In genomic region chr7:39672176-39672575, GRCh38 we compare ENCODE assay signal across 16 cellular contexts. TPM values are rescaled to one million over a fixed set of nuclear protein-coding genes. Genes with fewer than 3 reads are reported as not detected.
A peak's percentile ranks its signal among the peaks of the same experiment; 100 is the strongest.
DNase-seq lines count a peak whose midpoint lies in the region; ATAC-seq, FAIRE-seq and TF ChIP-seq lines count a peak whose summit lies in the region.
"Had no signal": no experiment of that assay in that cellular context is flagged by ENCODE, and none has a peak within 500 bp of the region (broad histone marks: within the 10 kb centered on the region; RNA-seq: fewer than 3 reads in every experiment).

No MANE protein-coding gene starts in this region.

- no peak overlapping the region for H2AFZ ChIP-seq in endothelial cell of umbilical vein (ENCODE audit: low read depth, low read length)

- DNase-seq in AG10803 (ENCODE audit: low read depth) = peak; percentile 8
- DNase-seq in EH (ENCODE audit: low read depth) = peak; percentile 56
- peak; percentile 15 for DNase-seq in astrocyte of the cerebellum (ENCODE audit: low read depth)
- peak; percentile 59 for DNase-seq in endothelial cell of umbilical vein (ENCODE audit: low read depth, low spot score)
- no peak for DNase-seq in activated T-cell treated with anti-CD3 and anti-CD28 coated beads for 4 hours
- no peak for DNase-seq in activated naive CD4-positive, alpha-beta T cell (lab: John Stamatoyannopoulos, UW)
- DNase-seq: CD4-positive, alpha-beta memory T cell; EL; KG1; NCI-H1092 treated with DMSO at 0.1 percent for 48 hours; NCI-H1694; NCI-H82; Peyer's patch; SHP77 treated with DMSO at 0.1 percent for 48 hours had no signal

- BruUV-seq in endothelial cell of umbilical vein (replicated peaks; lab: Mats Ljungman, UMichigan) = no TSS peak

- CTCF ChIA-PET in endothelial cell of umbilical vein (lab: Charles Lee) = interaction anchor here (3.9 kb wide), 1 partner anchor 92 kb away, joined by 26 read pairs; no protein-coding TSS in a partner anchor

- intact Hi-C loops in endothelial cell of umbilical vein (cut with micrococcal nuclease) = no loop called here

- H3K36me3 ChIP-seq in endothelial cell of umbilical vein (ENCODE audit: control insufficient read depth in 2 of 2, extremely low read depth in 1 of 2, insufficient read depth in 2 of 2, low read length in 2 of 2) = peaks cover 5 to 9% of the 10 kb centered on the region in 2 experiments
- H3K36me3 ChIP-seq: Peyer's patch had no signal

- H3K4me3 Mint-ChIP-seq in activated T-helper 17 cell treated with anti-CD3 and anti-CD28 coated beads, Interleukin-2, amount 50 U/mL, for 72 hours = no peak overlapping the region
- H3K4me3 Mint-ChIP-seq: CD4-positive, alpha-beta memory T cell had no signal

- no peaks in the 10 kb centered on the region for H3K27me3 Mint-ChIP-seq in activated T-helper 17 cell treated with anti-CD3 and anti-CD28 coated beads, Interleukin-2, amount 50 U/mL, for 72 hours
- H3K27me3 Mint-ChIP-seq: CD4-positive, alpha-beta memory T cell had no signal

- no peak for TF ChIP-seq CTCF in AG10803 (conservative IDR thresholded peaks at IDR 0.05; ENCODE audit: low read length)
- TF ChIP-seq CTCF in astrocyte of the cerebellum (IDR thresholded peaks at IDR 0.05; ENCODE audit: low read depth, low read length, missing control alignments) = no peak
- no peak for TF ChIP-seq CTCF in endothelial cell of umbilical vein (IDR thresholded peaks at IDR 0.05; ENCODE audit: extremely low read depth in 1 of 2, insufficient read depth in 1 of 2, low read depth in 1 of 2, low read length in 2 of 2)

- H3K4me1 ChIP-seq in endothelial cell of umbilical vein (ENCODE audit: control insufficient read depth, extremely low read depth, insufficient read depth, low read length) = peaks cover 17% of the 10 kb centered on the region

- no peak for ATAC-seq in activated T-helper 17 cell treated with anti-CD3 and anti-CD28 coated beads, Interleukin-2, amount 50 U/mL, for 72 hours (replicated peaks)

- H3K27ac ChIP-seq in endothelial cell of umbilical vein (ENCODE audit: insufficient read depth, low read depth, low read length) = no peak overlapping the region
- H3K27ac ChIP-seq: Peyer's patch had no signal

- no peaks in the 10 kb centered on the region for H3K27me3 ChIP-seq in endothelial cell of umbilical vein (ENCODE audit: control insufficient read depth in 2 of 2, insufficient read depth in 2 of 2, low read length in 2 of 2)
- H3K27me3 ChIP-seq: Peyer's patch had no signal

- H3K4me1 Mint-ChIP-seq in activated T-helper 17 cell treated with anti-CD3 and anti-CD28 coated beads, Interleukin-2, amount 50 U/mL, for 72 hours = no peaks in the 10 kb centered on the region

- POLR2A ChIA-PET in endothelial cell of umbilical vein (lab: Charles Lee) = no interaction called here

- no peak overlapping the region for H3K27ac Mint-ChIP-seq in activated T-helper 17 cell treated with anti-CD3 and anti-CD28 coated beads, Interleukin-2, amount 50 U/mL, for 72 hours

- no peaks in the 10 kb centered on the region for H3K9me3 ChIP-seq in endothelial cell of umbilical vein (replicated peaks; ENCODE audit: control insufficient read depth, insufficient read depth, low read length)
- H3K9me3 ChIP-seq: Peyer's patch had no signal

- FAIRE-seq in endothelial cell of umbilical vein (lab: Jason Lieb, UNC) = no peak
- FAIRE-seq: H54 had no signal

- peaks cover 92% of the 10 kb centered on the region for H3K79me2 ChIP-seq in endothelial cell of umbilical vein (ENCODE audit: control insufficient read depth, insufficient read depth, low read length)

- dilution Hi-C loops in endothelial cell of umbilical vein (cut with MboI; ENCODE audit: extremely low pct_ligation_motif_present, low sequenced_read_pairs) = no loop called here

- in situ Hi-C loops in astrocyte of the cerebellum (cut with HindIII; ENCODE audit: low sequenced_read_pairs) = no loop called here

- H3K36me3 Mint-ChIP-seq in activated T-helper 17 cell treated with anti-CD3 and anti-CD28 coated beads, Interleukin-2, amount 50 U/mL, for 72 hours (ENCODE audit: low read depth) = peaks cover 21% of the 10 kb centered on the region

- H3K9me3 Mint-ChIP-seq in activated T-helper 17 cell treated with anti-CD3 and anti-CD28 coated beads, Interleukin-2, amount 50 U/mL, for 72 hours = no peaks in the 10 kb centered on the region

- peaks cover 32% of the 10 kb centered on the region for H4K20me1 ChIP-seq in endothelial cell of umbilical vein (replicated peaks; ENCODE audit: control insufficient read depth, extremely low read depth, insufficient read depth, low read length)

- H3K9me1 ChIP-seq in endothelial cell of umbilical vein (replicated peaks; ENCODE audit: control insufficient read depth, extremely low read depth, insufficient read depth, low read length) = peaks cover 3% of the 10 kb centered on the region

- no peak overlapping the region for H3K9ac ChIP-seq in endothelial cell of umbilical vein (replicated peaks; ENCODE audit: extremely low read depth, insufficient read depth, low read length)

- TF ChIP-seq POLR2A in endothelial cell of umbilical vein (IDR thresholded peaks at IDR 0.05; ENCODE audit: low read depth, low read length) = no peak

- H3K4me2 ChIP-seq in endothelial cell of umbilical vein (ENCODE audit: insufficient read depth, low read length) = no peak overlapping the region

- H3K4me3 ChIP-seq in AG10803 (ENCODE audit: low read length) (no peak overlapping the region), astrocyte of the cerebellum (ENCODE audit: low read depth, low read length) (no peak overlapping the region), endothelial cell of umbilical vein (replicated peaks in 1 of 3; ENCODE audit: insufficient read depth in 1 of 3, low read depth in 1 of 3, low read length in 3 of 3) (no peak overlapping the region)
- H3K4me3 ChIP-seq: Peyer's patch had no signal

TF ChIP-seq in endothelial cell of umbilical vein, 7 proteins besides CTCF, POLR2A, EP300 and RAD21:
- TF ChIP-seq FOS (IDR thresholded peaks at IDR 0.05; ENCODE audit: borderline replicate concordance, insufficient read depth, low read length) (no peak), MAX (IDR thresholded peaks at IDR 0.05; ENCODE audit: insufficient read depth, insufficient read length) (no peak)

RNA-seq across cellular contexts. Expression of gene RALA, which starts 48.8 kb away (rescaled TPM):
- 181 and 191 TPM in 2 replicates for total RNA-seq in endothelial cell of umbilical vein
- 81.8 and 91.1 TPM in 2 replicates for polyA plus RNA-seq in endothelial cell of umbilical vein
- polyA plus RNA-seq in endothelial cell of umbilical vein (2011; cell fraction: cytosol; rRNA removed) = 88.8 and 97.8 TPM in 2 replicates
- polyA plus RNA-seq in endothelial cell of umbilical vein (2011; cell fraction: nucleus; rRNA removed) = 67.4 and 76.6 TPM in 2 replicates
- 171 and 184 TPM in 2 replicates for polyA plus RNA-seq in endothelial cell of umbilical vein (2012)
- 195 and 198 TPM in 2 replicates for polyA minus RNA-seq in endothelial cell of umbilical vein
- 25.4 TPM for polyA minus RNA-seq in endothelial cell of umbilical vein (2011; cell fraction: cytosol; rRNA and poly(A)+ RNA removed)
- 138 and 223 TPM in 2 replicates for polyA minus RNA-seq in endothelial cell of umbilical vein (2011; cell fraction: nucleus; rRNA and poly(A)+ RNA removed)
- total RNA-seq in activated T-helper 17 cell treated with anti-CD3 and anti-CD28 coated beads, Interleukin-2, amount 50 U/mL, for 72 hours = 10 to 100 TPM; 21.6 to 27.9 TPM

Comparison
In these comparisons a context has a peak if more than half of its experiments do, and no peak if none do; other contexts are left out.
1. DNase-seq: peak in AG10803 (single experiment), EH (single experiment), astrocyte of the cerebellum (single experiment) and endothelial cell of umbilical vein (single experiment); none in activated T-cell treated with anti-CD3 and anti-CD28 coated beads for 4 hours (single experiment) and activated naive CD4-positive, alpha-beta T cell (0 of 4).